ENCODE assay signal across 1 cellular context in genomic region chr3:149604125-149604851, GRCh38.
TF ChIP-seq lines count a peak whose summit lies in the region.

No MANE protein-coding gene starts in this region.

TF ChIP-seq in HepG2, 621 proteins besides CTCF, POLR2A, EP300 and RAD21:
- TF ChIP-seq, protein P1, sequence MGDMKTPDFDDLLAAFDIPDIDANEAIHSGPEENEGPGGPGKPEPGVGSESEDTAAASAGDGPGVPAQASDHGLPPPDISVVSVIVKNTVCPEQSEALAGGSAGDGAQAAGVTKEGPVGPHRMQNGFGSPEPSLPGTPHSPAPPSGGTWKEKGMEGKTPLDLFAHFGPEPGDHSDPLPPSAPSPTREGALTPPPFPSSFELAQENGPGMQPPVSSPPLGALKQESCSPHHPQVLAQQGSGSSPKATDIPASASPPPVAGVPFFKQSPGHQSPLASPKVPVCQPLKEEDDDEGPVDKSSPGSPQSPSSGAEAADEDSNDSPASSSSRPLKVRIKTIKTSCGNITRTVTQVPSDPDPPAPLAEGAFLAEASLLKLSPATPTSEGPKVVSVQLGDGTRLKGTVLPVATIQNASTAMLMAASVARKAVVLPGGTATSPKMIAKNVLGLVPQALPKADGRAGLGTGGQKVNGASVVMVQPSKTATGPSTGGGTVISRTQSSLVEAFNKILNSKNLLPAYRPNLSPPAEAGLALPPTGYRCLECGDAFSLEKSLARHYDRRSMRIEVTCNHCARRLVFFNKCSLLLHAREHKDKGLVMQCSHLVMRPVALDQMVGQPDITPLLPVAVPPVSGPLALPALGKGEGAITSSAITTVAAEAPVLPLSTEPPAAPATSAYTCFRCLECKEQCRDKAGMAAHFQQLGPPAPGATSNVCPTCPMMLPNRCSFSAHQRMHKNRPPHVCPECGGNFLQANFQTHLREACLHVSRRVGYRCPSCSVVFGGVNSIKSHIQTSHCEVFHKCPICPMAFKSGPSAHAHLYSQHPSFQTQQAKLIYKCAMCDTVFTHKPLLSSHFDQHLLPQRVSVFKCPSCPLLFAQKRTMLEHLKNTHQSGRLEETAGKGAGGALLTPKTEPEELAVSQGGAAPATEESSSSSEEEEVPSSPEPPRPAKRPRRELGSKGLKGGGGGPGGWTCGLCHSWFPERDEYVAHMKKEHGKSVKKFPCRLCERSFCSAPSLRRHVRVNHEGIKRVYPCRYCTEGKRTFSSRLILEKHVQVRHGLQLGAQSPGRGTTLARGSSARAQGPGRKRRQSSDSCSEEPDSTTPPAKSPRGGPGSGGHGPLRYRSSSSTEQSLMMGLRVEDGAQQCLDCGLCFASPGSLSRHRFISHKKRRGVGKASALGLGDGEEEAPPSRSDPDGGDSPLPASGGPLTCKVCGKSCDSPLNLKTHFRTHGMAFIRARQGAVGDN (CRISPR knock-in tag; IDR thresholded peaks at IDR 0.05): peak; percentile 75
- TF ChIP-seq ZNF383 (CRISPR knock-in tag; IDR thresholded peaks at IDR 0.05; ENCODE audit: borderline replicate concordance) (no peak), THAP7 (CRISPR knock-in tag; IDR thresholded peaks at IDR 0.05) (no peak), ZBTB38 (CRISPR knock-in tag; IDR thresholded peaks at IDR 0.05) (peak; percentile 33; the same call in 1 of the 2 replicates)
TF ChIP-seq in HepG2: peak in this region for 2.
